ENCODE assay signal across 1 cellular context in the genomic region with DNA sequence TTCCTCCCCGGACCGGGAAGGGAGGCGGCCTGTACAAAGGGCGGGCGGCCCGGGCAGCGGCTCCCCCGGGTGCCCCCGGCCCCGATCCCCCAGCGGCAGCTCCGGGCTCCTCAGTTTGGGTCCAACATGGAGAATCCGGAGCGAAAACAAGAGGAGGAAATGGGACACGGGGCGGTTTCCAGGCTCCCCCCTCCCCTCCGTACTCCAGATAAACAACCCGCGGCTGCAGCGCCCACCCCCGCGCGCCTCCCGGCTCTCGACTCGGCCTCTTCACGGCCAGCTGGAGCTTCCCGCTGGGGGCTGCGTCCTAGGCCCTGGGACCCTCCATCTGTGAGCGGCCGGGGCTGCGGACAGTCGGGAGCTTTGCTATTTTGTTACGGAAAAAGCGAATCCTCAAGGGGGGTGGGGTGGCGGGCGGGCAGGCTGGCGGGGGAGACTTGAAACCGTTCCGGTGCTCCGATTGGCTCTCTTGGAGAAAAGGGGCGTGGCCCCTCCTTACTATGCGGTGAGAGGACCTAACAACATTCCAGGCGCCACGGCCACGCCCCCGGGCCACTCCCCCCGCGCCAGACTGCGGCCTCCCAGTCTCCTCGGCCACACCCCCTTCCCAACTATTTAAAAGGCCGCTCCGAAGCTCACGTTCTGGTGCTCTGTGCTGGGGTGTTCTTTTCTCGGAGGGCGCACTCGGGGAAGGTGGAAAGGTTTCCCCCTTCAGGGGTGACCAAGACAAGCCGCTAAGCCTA.
TF ChIP-seq lines count a peak whose summit lies in the region.

A gene with protein sequence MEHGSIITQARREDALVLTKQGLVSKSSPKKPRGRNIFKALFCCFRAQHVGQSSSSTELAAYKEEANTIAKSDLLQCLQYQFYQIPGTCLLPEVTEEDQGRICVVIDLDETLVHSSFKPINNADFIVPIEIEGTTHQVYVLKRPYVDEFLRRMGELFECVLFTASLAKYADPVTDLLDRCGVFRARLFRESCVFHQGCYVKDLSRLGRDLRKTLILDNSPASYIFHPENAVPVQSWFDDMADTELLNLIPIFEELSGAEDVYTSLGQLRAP (minus strand): TSS at position 153 of the 743 bp plus-strand sequence. CDS start 294 bp downstream, outside the sequence.

TF ChIP-seq in HCT116, 20 proteins besides CTCF, POLR2A, EP300 and RAD21 (continued from another document):
- TF ChIP-seq EGR1 (IDR thresholded peaks at IDR 0.05; ENCODE audit: low read depth) (peak; percentile 88), TCF7L2 (IDR thresholded peaks at IDR 0.05; ENCODE audit: borderline replicate concordance, extremely low read depth, insufficient read depth, insufficient read length) (peak; percentile 10), POLR2AphosphoS5 (IDR thresholded peaks at IDR 0.05; ENCODE audit: low read depth, low read length) (peak; percentile 83), FOSL1 (IDR thresholded peaks at IDR 0.05; ENCODE audit: low read depth) (no peak), YY1 (IDR thresholded peaks at IDR 0.05; ENCODE audit: extremely low read depth, insufficient replicate concordance, low read depth, low read length) (peak; percentile 73)
- TF ChIP-seq, protein P1, sequence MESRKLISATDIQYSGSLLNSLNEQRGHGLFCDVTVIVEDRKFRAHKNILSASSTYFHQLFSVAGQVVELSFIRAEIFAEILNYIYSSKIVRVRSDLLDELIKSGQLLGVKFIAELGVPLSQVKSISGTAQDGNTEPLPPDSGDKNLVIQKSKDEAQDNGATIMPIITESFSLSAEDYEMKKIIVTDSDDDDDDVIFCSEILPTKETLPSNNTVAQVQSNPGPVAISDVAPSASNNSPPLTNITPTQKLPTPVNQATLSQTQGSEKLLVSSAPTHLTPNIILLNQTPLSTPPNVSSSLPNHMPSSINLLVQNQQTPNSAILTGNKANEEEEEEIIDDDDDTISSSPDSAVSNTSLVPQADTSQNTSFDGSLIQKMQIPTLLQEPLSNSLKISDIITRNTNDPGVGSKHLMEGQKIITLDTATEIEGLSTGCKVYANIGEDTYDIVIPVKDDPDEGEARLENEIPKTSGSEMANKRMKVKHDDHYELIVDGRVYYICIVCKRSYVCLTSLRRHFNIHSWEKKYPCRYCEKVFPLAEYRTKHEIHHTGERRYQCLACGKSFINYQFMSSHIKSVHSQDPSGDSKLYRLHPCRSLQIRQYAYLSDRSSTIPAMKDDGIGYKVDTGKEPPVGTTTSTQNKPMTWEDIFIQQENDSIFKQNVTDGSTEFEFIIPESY (IDR thresholded peaks at IDR 0.05; ENCODE audit: extremely low read depth, insufficient replicate concordance, low read length): no peak
- TF ChIP-seq, protein P2, sequence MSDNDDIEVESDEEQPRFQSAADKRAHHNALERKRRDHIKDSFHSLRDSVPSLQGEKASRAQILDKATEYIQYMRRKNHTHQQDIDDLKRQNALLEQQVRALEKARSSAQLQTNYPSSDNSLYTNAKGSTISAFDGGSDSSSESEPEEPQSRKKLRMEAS (IDR thresholded peaks at IDR 0.05): peak; percentile 17; the same call in 1 of the 2 replicates
